Comparison of ENCODE assay signal across 8 cellular contexts in genomic region chr6:96522469-96523009, GRCh38. TPM values are rescaled to one million over a fixed set of nuclear protein-coding genes. Genes with fewer than 3 reads are reported as not detected.
A peak's percentile ranks its signal among the peaks of the same experiment; 100 is the strongest.
DNase-seq lines count a peak whose midpoint lies in the region; ATAC-seq and TF ChIP-seq lines count a peak whose summit lies in the region.

No MANE protein-coding gene starts in this region.

- no peak overlapping the region for H4K8ac ChIP-seq in neuronal stem cell (ENCODE audit: low read depth, low read length)

- no peaks in the 10 kb centered on the region for H3F3A ChIP-seq in SK-N-SH (replicated peaks; ENCODE audit: insufficient read depth)

- H3K23ac ChIP-seq in neuronal stem cell (ENCODE audit: low read depth, low read length, poor library complexity) = no peak overlapping the region

- CTCF ChIA-PET in SK-N-SH (lab: Yijun Ruan, JAX) = no interaction called here

- no peak overlapping the region for H2BK120ac ChIP-seq in neuronal stem cell (ENCODE audit: low read depth, low read length)

- TF ChIP-seq POLR2A in esophagus squamous epithelium (IDR thresholded peaks at IDR 0.05) = no peak

- H2BK15ac ChIP-seq in neuronal stem cell (ENCODE audit: low read length) = no peak overlapping the region

- H3K4ac ChIP-seq in neuronal stem cell (ENCODE audit: low read length) = no peak overlapping the region

- peaks cover 31% of the 10 kb centered on the region for H3K79me2 ChIP-seq in SK-N-SH (ENCODE audit: insufficient read depth)

- WGBS in SK-N-SH (ENCODE audit: low lambda C conversion rate) = 2% methylated on average over 5 of the region's 5 CpGs
- WGBS in esophagus squamous epithelium, 2 donors = 2 to 3% methylated on average over 5 of the region's 5 CpGs
- no CpG with 5 or more reads among the region's 5 CpGs for WGBS in neuronal stem cell (ENCODE audit: extremely low coverage in 2 of 2, insufficient read length in 2 of 2, insufficient replicate concordance in 1 of 2), 2 donors

- H2BK5ac ChIP-seq in neuronal stem cell (ENCODE audit: low read length) = no peak overlapping the region

- H4K20me1 ChIP-seq in SK-N-SH (ENCODE audit: insufficient read depth) = no peaks in the 10 kb centered on the region

- DNase-seq in AG20443 (ENCODE audit: low spot score) = peak; percentile 9
- peak; percentile 7 for DNase-seq in SK-N-SH
- DNase-seq in esophagus squamous epithelium (lab: John Stamatoyannopoulos, UW) = no peak
- DNase-seq in neuronal stem cell (ENCODE audit: low spot score) = no peak
- DNase-seq in GM19238 (ENCODE audit: insufficient read length, low spot score) = no peak
- no peak for DNase-seq in AML-193 (lab: John Stamatoyannopoulos, UW)

- H3K27me3 ChIP-seq in SK-N-SH (ENCODE audit: insufficient read depth) (no peaks in the 10 kb centered on the region), esophagus squamous epithelium (no peaks in the 10 kb centered on the region), neuronal stem cell (ENCODE audit: control insufficient read depth in 3 of 3, insufficient read depth in 3 of 3, low read depth in 1 of 3, low read length in 3 of 3) (no peaks in the 10 kb centered on the region)

- intact Hi-C loops in esophagus squamous epithelium (cut with DNase I) = no loop called here

- H3K4me3 ChIP-seq in SK-N-SH (ENCODE audit: low read depth in 2 of 2, low read length in 1 of 2) (peak overlapping the region; percentile 88 to 94), esophagus squamous epithelium (peak overlapping the region; percentile 70 to 92 (median 79)), neuronal stem cell (ENCODE audit: low read length in 2 of 2) (peak overlapping the region; percentile 64 to 94)

- TF ChIP-seq RAD21 in SK-N-SH (IDR thresholded peaks at IDR 0.05; ENCODE audit: low read length) = no peak

- H3K36me3 ChIP-seq in SK-N-SH (replicated peaks in 1 of 2; ENCODE audit: control insufficient read depth in 1 of 2, insufficient read depth in 2 of 2, low read length in 1 of 2) (peaks cover 35 to 37% of the 10 kb centered on the region in 2 experiments), esophagus squamous epithelium (peaks cover 0 to 36% (median 0%) of the 10 kb centered on the region in 3 donors), neuronal stem cell (replicated peaks in 1 of 2; ENCODE audit: control insufficient read depth in 2 of 2, insufficient read depth in 2 of 2, low read length in 2 of 2) (peaks cover 0 to 38% of the 10 kb centered on the region in 2 donors)

- H3K18ac ChIP-seq in neuronal stem cell (ENCODE audit: low read length) = no peak overlapping the region

- H3K9me3 ChIP-seq in SK-N-SH (no peaks in the 10 kb centered on the region), esophagus squamous epithelium (no peaks in the 10 kb centered on the region), neuronal stem cell (replicated peaks in 1 of 2; ENCODE audit: control insufficient read depth in 2 of 2, insufficient read depth in 1 of 2, low read depth in 1 of 2, low read length in 2 of 2) (no peaks in the 10 kb centered on the region)

- peak overlapping the region; percentile 91 to 94 for H3K27ac ChIP-seq in SK-N-SH (ENCODE audit: low read depth in 2 of 2, low read length in 1 of 2)
- peak overlapping the region; percentile 95 to 98 (median 95) for H3K27ac ChIP-seq in esophagus squamous epithelium
- H3K27ac ChIP-seq in neuronal stem cell (replicated peaks; ENCODE audit: low read length) = no peak overlapping the region

- H3K79me1 ChIP-seq in neuronal stem cell (ENCODE audit: low read depth, low read length) = no peaks in the 10 kb centered on the region

- no peak overlapping the region for H2AK5ac ChIP-seq in neuronal stem cell (ENCODE audit: low read depth, low read length)

- no peak overlapping the region for H3K14ac ChIP-seq in neuronal stem cell (ENCODE audit: low read length)

- no peak overlapping the region for H4K91ac ChIP-seq in neuronal stem cell (ENCODE audit: low read depth, low read length, poor library complexity)

- H2AFZ ChIP-seq in SK-N-SH (ENCODE audit: low read depth) (peak overlapping the region; percentile 95), neuronal stem cell (ENCODE audit: low read length) (peak overlapping the region; percentile 94)

- TF ChIP-seq CTCF in SK-N-SH (IDR thresholded peaks at IDR 0.05) (no peak), esophagus squamous epithelium (IDR thresholded peaks at IDR 0.05) (no peak)

- 0 out of 4 replicates have a peak, but pooled peaks of 1 of the 2 experiments have one; percentile 1 for TF ChIP-seq EP300 in SK-N-SH (IDR thresholded peaks at IDR 0.05; ENCODE audit: borderline replicate concordance in 1 of 2, low read depth in 1 of 2, low read length in 1 of 2)

- ATAC-seq in GM18861 (IDR thresholded peaks at IDR 0.05; ENCODE audit: unreplicated experiment) = peak; percentile 26
- ATAC-seq in HG03066 (IDR thresholded peaks at IDR 0.05; ENCODE audit: low read depth, unreplicated experiment) = peak; percentile 24

- no peak overlapping the region for H2BK12ac ChIP-seq in neuronal stem cell (ENCODE audit: low read length)

- H3K9ac ChIP-seq in SK-N-SH = peak overlapping the region; percentile 93
- no peak overlapping the region for H3K9ac ChIP-seq in neuronal stem cell (ENCODE audit: low read depth, low read length, poor library complexity)

- POLR2A ChIA-PET in SK-N-SH (lab: Yijun Ruan, JAX) = interaction anchor here (0.6 kb wide), 1 partner anchor 953 kb away, joined by 3 read pairs; no protein-coding TSS in a partner anchor

- H3K9me2 ChIP-seq in SK-N-SH = no peaks in the 10 kb centered on the region

- H3K4me2 ChIP-seq in SK-N-SH = peak overlapping the region; percentile 71
- peak overlapping the region; percentile 63 for H3K4me2 ChIP-seq in neuronal stem cell (ENCODE audit: insufficient read depth, low read length, poor library complexity, severe bottlenecking)

- H3K4me1 ChIP-seq in SK-N-SH (ENCODE audit: control insufficient read depth in 1 of 2, insufficient read depth in 2 of 2, low read depth in 1 of 2, low read length in 1 of 2) (peaks cover 11 to 13% of the 10 kb centered on the region in 2 experiments; a peak in 3 of 4 replicates), esophagus squamous epithelium (peaks cover 0 to 38% (median 20%) of the 10 kb centered on the region in 3 donors), neuronal stem cell (ENCODE audit: control insufficient read depth in 2 of 2, insufficient read depth in 1 of 2, low read depth in 1 of 2, low read length in 2 of 2) (peaks cover 6 to 7% of the 10 kb centered on the region in 2 donors)

TF ChIP-seq in SK-N-SH, 30 proteins besides CTCF, POLR2A, EP300 and RAD21:
- TF ChIP-seq MXI1 (IDR thresholded peaks at IDR 0.05; ENCODE audit: low read depth, low read length) = peak; percentile 29; the same call in 1 of the 2 replicates
- TF ChIP-seq FOXJ3 (CRISPR knock-in tag; IDR thresholded peaks at IDR 0.05) = no peak

RNA-seq across cellular contexts. Expression of gene UFL1, which starts 0.9 kb away (rescaled TPM):
- 3.1 and 4.0 TPM in 2 replicates for polyA plus RNA-seq in SK-N-SH (2012; rRNA removed)
- 4.7 and 6.1 TPM in 2 replicates for polyA plus RNA-seq in SK-N-SH (2012; cell fraction: cytosol; rRNA removed)
- 3.8 and 7.8 TPM in 2 replicates for polyA plus RNA-seq in SK-N-SH (2012; cell fraction: nucleus; rRNA removed)
- total RNA-seq in esophagus squamous epithelium = 10 to 100 TPM; 14.4 to 29.4 (median 24.0) TPM
- polyA plus RNA-seq in neuronal stem cell (2013, experiment 1 of 2) = 18.3 TPM
- 19.8 TPM for polyA plus RNA-seq in neuronal stem cell (2013, experiment 2 of 2)

RNA-seq across cellular contexts. Expression of gene FHL5, which starts 40.4 kb away (rescaled TPM):
- not detected in 2 replicates for polyA plus RNA-seq in SK-N-SH (2012; rRNA removed)
- polyA plus RNA-seq in SK-N-SH (2012; cell fraction: cytosol; rRNA removed) = not detected in 2 replicates
- polyA plus RNA-seq in SK-N-SH (2012; cell fraction: nucleus; rRNA removed) = not detected in 2 replicates
- total RNA-seq in esophagus squamous epithelium = 10 to 100 TPM in 2 of 4 donors, 1 to 10 TPM in 1, under 1 TPM in 1; 0.83 to 15.2 (median 7.3) TPM
- not detected for polyA plus RNA-seq in neuronal stem cell (2013, experiment 1 of 2)
- polyA plus RNA-seq in neuronal stem cell (2013, experiment 2 of 2) = not detected

Comparison
In these comparisons a context has a peak if more than half of its experiments do, and no peak if none do; other contexts are left out.
1. DNase-seq: peak in AG20443 (single experiment) and SK-N-SH (single experiment); none in esophagus squamous epithelium (single experiment), neuronal stem cell (single experiment), GM19238 (single experiment) and AML-193 (0 of 2).
2. Peak in every context shown above with its lines, with median percentiles within 50 percentile points of each other: H3K4me3 ChIP-seq.